In genomic region chr7:138002096-138002827, GRCh38 we compare ENCODE assay signal across 1 cellular context.
TF ChIP-seq lines count a peak whose summit lies in the region.

No MANE protein-coding gene starts in this region.

TF ChIP-seq in K562, 482 proteins besides CTCF, POLR2A, EP300 and RAD21 (continued from another document and continues in another):
- no peak for TF ChIP-seq CEBPB (tag; IDR thresholded peaks at IDR 0.05)
- TF ChIP-seq MNT (conservative IDR thresholded peaks at IDR 0.05), result peak in 1 of 2 experiments; percentile 25; a peak in 2 of 4 replicates
- no peak for TF ChIP-seq RFX7 (CRISPR knock-in tag; IDR thresholded peaks at IDR 0.05)
- TF ChIP-seq CEBPG (CRISPR knock-in tag; IDR thresholded peaks at IDR 0.05), result no peak
- TF ChIP-seq CEBPG (tag; conservative IDR thresholded peaks at IDR 0.05 in 1 of 2, IDR thresholded peaks at IDR 0.05 in 1 of 2), result no peak
- no peak for TF ChIP-seq CHD7 (IDR thresholded peaks at IDR 0.05; ENCODE audit: low read depth, low read length)
- TF ChIP-seq ATF3 (IDR thresholded peaks at IDR 0.05), result peak; percentile 99
- no peak for TF ChIP-seq ATF3 (CRISPR knock-in tag; conservative IDR thresholded peaks at IDR 0.05)
- no peak for TF ChIP-seq SRSF9 (IDR thresholded peaks at IDR 0.05; ENCODE audit: borderline replicate concordance, low read depth, low read length)
- TF ChIP-seq KDM5B (IDR thresholded peaks at IDR 0.05; ENCODE audit: insufficient replicate concordance, low read depth, low read length), result no peak
- no peak for TF ChIP-seq ATF1 (CRISPR knock-in tag; IDR thresholded peaks at IDR 0.05)
- peak; percentile 100 for TF ChIP-seq ATF1 (tag; IDR thresholded peaks at IDR 0.05)
- TF ChIP-seq HES1 (IDR thresholded peaks at IDR 0.05; ENCODE audit: low read depth), result no peak
- no peak for TF ChIP-seq ZNF274 (IDR thresholded peaks at IDR 0.05; ENCODE audit: borderline replicate concordance, low read depth, low read length)
- TF ChIP-seq EHMT2 (IDR thresholded peaks at IDR 0.05), result no peak
- no peak for TF ChIP-seq CBX8 (IDR thresholded peaks at IDR 0.05; ENCODE audit: borderline replicate concordance, extremely low read depth, low read depth, low read length, poor library complexity, severe bottlenecking)
- TF ChIP-seq BACH1 (tag; IDR thresholded peaks at IDR 0.05), result no peak
- TF ChIP-seq FOXP4 (CRISPR knock-in tag; IDR thresholded peaks at IDR 0.05; ENCODE audit: borderline replicate concordance), result no peak
- TF ChIP-seq TAL1 (IDR thresholded peaks at IDR 0.05), result no peak
- no peak for TF ChIP-seq SREBF2 (CRISPR knock-in tag; IDR thresholded peaks at IDR 0.05)
- TF ChIP-seq ZZZ3 (IDR thresholded peaks at IDR 0.05), result no peak; the same call in 1 of the 2 replicates
- TF ChIP-seq U2AF1 (optimal IDR thresholded peaks at IDR 0.05; ENCODE audit: low read depth, low read length), result no peak
- TF ChIP-seq THRA (IDR thresholded peaks at IDR 0.05), result no peak
- TF ChIP-seq CREM (IDR thresholded peaks at IDR 0.05; ENCODE audit: low read depth), result peak; percentile 98
- TF ChIP-seq ZNF253 (CRISPR knock-in tag; conservative IDR thresholded peaks at IDR 0.05), result no peak
- peak in 1 of 2 experiments; percentile 32; a peak in 1 of 4 replicates for TF ChIP-seq CSDE1 (IDR thresholded peaks at IDR 0.05)
- TF ChIP-seq DACH1 (IDR thresholded peaks at IDR 0.05; ENCODE audit: partially characterized antibody), result no peak
- no peak for TF ChIP-seq KLF1 (tag; IDR thresholded peaks at IDR 0.05)
- no peak for TF ChIP-seq ZNF668 (CRISPR knock-in tag; IDR thresholded peaks at IDR 0.05)
- no peak for TF ChIP-seq POLR2B (IDR thresholded peaks at IDR 0.05; ENCODE audit: low read depth, partially characterized antibody)
- TF ChIP-seq ZNF134 (CRISPR knock-in tag; conservative IDR thresholded peaks at IDR 0.05), result peak; percentile 91
- no peak for TF ChIP-seq RHOXF2B (CRISPR knock-in tag; conservative IDR thresholded peaks at IDR 0.05)
- TF ChIP-seq MTF1 (CRISPR knock-in tag; IDR thresholded peaks at IDR 0.05; ENCODE audit: borderline replicate concordance), result no peak
- TF ChIP-seq TFAM (CRISPR knock-in tag; conservative IDR thresholded peaks at IDR 0.05), result no peak
- TF ChIP-seq NCOA2 (IDR thresholded peaks at IDR 0.05; ENCODE audit: partially characterized antibody in 2 of 2), result no peak
- no peak; the same call in 1 of the 2 replicates for TF ChIP-seq KLF16 (IDR thresholded peaks at IDR 0.05)
- TF ChIP-seq SRF (CRISPR knock-in tag; IDR thresholded peaks at IDR 0.05), result peak in 1 of 2 experiments; percentile 81; a peak in 2 of 4 replicates
- no peak for TF ChIP-seq POLR2H (tag; IDR thresholded peaks at IDR 0.05; ENCODE audit: low read depth)
- TF ChIP-seq MCM7 (IDR thresholded peaks at IDR 0.05), result no peak
- TF ChIP-seq ZNF212 (CRISPR knock-in tag; IDR thresholded peaks at IDR 0.05), result no peak
- no peak for TF ChIP-seq FIP1L1 (IDR thresholded peaks at IDR 0.05; ENCODE audit: low read depth, low read length, poor library complexity, severe bottlenecking)
- TF ChIP-seq HNRNPH1 (optimal IDR thresholded peaks at IDR 0.05; ENCODE audit: low read depth, low read length), result no peak
- no peak for TF ChIP-seq DLX4 (CRISPR knock-in tag; IDR thresholded peaks at IDR 0.05)
- TF ChIP-seq TBL1XR1 (IDR thresholded peaks at IDR 0.05; ENCODE audit: low read length in 2 of 2), result peak; percentile 10 to 52; a peak in 1 of 4 replicates
- TF ChIP-seq SMAD4 (CRISPR knock-in tag; conservative IDR thresholded peaks at IDR 0.05), result 0 out of 2 replicates have a peak, but pooled peaks have one; percentile 1
- no peak for TF ChIP-seq TCFL5 (CRISPR knock-in tag; conservative IDR thresholded peaks at IDR 0.05)
- TF ChIP-seq ZBTB9 (CRISPR knock-in tag; IDR thresholded peaks at IDR 0.05), result no peak
- no peak for TF ChIP-seq KLF13 (tag; IDR thresholded peaks at IDR 0.05; ENCODE audit: borderline replicate concordance, low read depth)
- no peak for TF ChIP-seq NR2F6 (CRISPR knock-in tag; IDR thresholded peaks at IDR 0.05)
- TF ChIP-seq HEY1 (CRISPR knock-in tag; IDR thresholded peaks at IDR 0.05; ENCODE audit: borderline replicate concordance), result peak; percentile 81; the same call in 1 of the 2 replicates
- TF ChIP-seq ILK (tag; IDR thresholded peaks at IDR 0.05; ENCODE audit: borderline replicate concordance, low read depth), result no peak
- no peak for TF ChIP-seq ZNF830 (CRISPR knock-in tag; IDR thresholded peaks at IDR 0.05)
- TF ChIP-seq GABPA (tag; conservative IDR thresholded peaks at IDR 0.05; ENCODE audit: low read depth), result peak; percentile 69
- TF ChIP-seq SETDB1 (IDR thresholded peaks at IDR 0.05; ENCODE audit: low read length), result no peak
